1 cellular context compared by ENCODE assay signal in the genomic region with DNA sequence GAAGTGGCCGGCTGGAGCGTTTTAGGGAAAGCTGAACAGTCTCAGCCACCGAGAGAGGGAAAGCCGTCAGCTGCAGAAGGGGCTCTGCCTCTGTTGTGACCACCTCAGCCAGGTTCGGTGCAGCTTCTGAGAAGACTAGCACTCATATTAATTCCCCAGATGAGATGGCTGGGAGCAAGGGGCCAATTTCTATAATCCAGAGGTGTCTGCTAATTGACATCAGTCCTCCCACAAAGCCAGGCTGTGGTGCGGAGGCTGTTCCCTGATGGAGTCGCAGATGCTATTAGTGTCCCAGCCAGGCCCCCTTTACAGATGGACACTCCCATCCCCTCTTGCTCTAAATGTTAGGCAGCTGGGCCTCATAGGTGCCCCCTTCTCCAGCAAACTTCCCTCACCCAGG.
TF ChIP-seq lines count a peak whose summit lies in the region.

No MANE protein-coding gene starts in this region.

TF ChIP-seq in WTC11, 78 proteins besides CTCF, POLR2A, EP300 and RAD21 (continued from another document):
- TF ChIP-seq, protein P1, sequence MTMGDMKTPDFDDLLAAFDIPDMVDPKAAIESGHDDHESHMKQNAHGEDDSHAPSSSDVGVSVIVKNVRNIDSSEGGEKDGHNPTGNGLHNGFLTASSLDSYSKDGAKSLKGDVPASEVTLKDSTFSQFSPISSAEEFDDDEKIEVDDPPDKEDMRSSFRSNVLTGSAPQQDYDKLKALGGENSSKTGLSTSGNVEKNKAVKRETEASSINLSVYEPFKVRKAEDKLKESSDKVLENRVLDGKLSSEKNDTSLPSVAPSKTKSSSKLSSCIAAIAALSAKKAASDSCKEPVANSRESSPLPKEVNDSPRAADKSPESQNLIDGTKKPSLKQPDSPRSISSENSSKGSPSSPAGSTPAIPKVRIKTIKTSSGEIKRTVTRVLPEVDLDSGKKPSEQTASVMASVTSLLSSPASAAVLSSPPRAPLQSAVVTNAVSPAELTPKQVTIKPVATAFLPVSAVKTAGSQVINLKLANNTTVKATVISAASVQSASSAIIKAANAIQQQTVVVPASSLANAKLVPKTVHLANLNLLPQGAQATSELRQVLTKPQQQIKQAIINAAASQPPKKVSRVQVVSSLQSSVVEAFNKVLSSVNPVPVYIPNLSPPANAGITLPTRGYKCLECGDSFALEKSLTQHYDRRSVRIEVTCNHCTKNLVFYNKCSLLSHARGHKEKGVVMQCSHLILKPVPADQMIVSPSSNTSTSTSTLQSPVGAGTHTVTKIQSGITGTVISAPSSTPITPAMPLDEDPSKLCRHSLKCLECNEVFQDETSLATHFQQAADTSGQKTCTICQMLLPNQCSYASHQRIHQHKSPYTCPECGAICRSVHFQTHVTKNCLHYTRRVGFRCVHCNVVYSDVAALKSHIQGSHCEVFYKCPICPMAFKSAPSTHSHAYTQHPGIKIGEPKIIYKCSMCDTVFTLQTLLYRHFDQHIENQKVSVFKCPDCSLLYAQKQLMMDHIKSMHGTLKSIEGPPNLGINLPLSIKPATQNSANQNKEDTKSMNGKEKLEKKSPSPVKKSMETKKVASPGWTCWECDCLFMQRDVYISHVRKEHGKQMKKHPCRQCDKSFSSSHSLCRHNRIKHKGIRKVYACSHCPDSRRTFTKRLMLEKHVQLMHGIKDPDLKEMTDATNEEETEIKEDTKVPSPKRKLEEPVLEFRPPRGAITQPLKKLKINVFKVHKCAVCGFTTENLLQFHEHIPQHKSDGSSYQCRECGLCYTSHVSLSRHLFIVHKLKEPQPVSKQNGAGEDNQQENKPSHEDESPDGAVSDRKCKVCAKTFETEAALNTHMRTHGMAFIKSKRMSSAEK (CRISPR knock-in tag; IDR thresholded peaks at IDR 0.05; ENCODE audit: borderline replicate concordance) = no peak
- TF ChIP-seq ZNF263 (CRISPR knock-in tag; IDR thresholded peaks at IDR 0.05; ENCODE audit: low read depth) (no peak), ZNF671 (CRISPR knock-in tag; IDR thresholded peaks at IDR 0.05) (no peak), NR1H2 (CRISPR knock-in tag; IDR thresholded peaks at IDR 0.05) (no peak)
- TF ChIP-seq, protein P2, sequence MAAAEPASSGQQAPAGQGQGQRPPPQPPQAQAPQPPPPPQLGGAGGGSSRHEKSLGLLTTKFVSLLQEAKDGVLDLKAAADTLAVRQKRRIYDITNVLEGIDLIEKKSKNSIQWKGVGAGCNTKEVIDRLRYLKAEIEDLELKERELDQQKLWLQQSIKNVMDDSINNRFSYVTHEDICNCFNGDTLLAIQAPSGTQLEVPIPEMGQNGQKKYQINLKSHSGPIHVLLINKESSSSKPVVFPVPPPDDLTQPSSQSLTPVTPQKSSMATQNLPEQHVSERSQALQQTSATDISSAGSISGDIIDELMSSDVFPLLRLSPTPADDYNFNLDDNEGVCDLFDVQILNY (CRISPR knock-in tag; IDR thresholded peaks at IDR 0.05) = no peak
- TF ChIP-seq, protein P3, sequence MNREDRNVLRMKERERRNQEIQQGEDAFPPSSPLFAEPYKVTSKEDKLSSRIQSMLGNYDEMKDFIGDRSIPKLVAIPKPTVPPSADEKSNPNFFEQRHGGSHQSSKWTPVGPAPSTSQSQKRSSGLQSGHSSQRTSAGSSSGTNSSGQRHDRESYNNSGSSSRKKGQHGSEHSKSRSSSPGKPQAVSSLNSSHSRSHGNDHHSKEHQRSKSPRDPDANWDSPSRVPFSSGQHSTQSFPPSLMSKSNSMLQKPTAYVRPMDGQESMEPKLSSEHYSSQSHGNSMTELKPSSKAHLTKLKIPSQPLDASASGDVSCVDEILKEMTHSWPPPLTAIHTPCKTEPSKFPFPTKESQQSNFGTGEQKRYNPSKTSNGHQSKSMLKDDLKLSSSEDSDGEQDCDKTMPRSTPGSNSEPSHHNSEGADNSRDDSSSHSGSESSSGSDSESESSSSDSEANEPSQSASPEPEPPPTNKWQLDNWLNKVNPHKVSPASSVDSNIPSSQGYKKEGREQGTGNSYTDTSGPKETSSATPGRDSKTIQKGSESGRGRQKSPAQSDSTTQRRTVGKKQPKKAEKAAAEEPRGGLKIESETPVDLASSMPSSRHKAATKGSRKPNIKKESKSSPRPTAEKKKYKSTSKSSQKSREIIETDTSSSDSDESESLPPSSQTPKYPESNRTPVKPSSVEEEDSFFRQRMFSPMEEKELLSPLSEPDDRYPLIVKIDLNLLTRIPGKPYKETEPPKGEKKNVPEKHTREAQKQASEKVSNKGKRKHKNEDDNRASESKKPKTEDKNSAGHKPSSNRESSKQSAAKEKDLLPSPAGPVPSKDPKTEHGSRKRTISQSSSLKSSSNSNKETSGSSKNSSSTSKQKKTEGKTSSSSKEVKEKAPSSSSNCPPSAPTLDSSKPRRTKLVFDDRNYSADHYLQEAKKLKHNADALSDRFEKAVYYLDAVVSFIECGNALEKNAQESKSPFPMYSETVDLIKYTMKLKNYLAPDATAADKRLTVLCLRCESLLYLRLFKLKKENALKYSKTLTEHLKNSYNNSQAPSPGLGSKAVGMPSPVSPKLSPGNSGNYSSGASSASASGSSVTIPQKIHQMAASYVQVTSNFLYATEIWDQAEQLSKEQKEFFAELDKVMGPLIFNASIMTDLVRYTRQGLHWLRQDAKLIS (CRISPR knock-in tag; IDR thresholded peaks at IDR 0.05; ENCODE audit: borderline replicate concordance) = no peak
- TF ChIP-seq, protein P4, sequence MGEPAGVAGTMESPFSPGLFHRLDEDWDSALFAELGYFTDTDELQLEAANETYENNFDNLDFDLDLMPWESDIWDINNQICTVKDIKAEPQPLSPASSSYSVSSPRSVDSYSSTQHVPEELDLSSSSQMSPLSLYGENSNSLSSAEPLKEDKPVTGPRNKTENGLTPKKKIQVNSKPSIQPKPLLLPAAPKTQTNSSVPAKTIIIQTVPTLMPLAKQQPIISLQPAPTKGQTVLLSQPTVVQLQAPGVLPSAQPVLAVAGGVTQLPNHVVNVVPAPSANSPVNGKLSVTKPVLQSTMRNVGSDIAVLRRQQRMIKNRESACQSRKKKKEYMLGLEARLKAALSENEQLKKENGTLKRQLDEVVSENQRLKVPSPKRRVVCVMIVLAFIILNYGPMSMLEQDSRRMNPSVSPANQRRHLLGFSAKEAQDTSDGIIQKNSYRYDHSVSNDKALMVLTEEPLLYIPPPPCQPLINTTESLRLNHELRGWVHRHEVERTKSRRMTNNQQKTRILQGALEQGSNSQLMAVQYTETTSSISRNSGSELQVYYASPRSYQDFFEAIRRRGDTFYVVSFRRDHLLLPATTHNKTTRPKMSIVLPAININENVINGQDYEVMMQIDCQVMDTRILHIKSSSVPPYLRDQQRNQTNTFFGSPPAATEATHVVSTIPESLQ (CRISPR knock-in tag; IDR thresholded peaks at IDR 0.05) = no peak
TF ChIP-seq in WTC11: peak in this region for 0.
